In the genomic region with DNA sequence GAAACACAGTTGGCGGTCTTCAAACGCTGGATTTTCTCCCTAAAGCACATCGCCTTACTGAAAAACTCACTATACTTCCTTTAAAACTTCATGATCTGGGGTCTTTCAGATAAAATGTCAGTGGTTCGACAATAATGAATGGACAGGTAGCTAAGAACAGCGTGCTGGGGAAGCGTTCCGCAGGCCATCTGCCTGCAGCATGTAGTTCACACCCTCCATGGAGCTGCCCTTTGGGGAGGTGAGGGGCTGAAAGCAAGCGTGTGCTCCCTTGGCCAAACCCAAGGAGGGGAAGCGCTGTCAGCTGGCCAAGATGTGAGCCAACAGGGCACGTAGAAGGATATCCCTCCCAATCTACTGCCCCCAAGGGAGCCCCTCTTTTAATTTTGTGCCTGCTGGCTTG, we compare ENCODE assay signal across 1 cellular context.
TF ChIP-seq lines count a peak whose summit lies in the region.

No MANE protein-coding gene starts in this region.

TF ChIP-seq in K562, 482 proteins besides CTCF, POLR2A, EP300 and RAD21:
- TF ChIP-seq XRCC5 (IDR thresholded peaks at IDR 0.05; ENCODE audit: low read depth, low read length), result no peak
- no peak for TF ChIP-seq ASH1L (IDR thresholded peaks at IDR 0.05; ENCODE audit: borderline replicate concordance, low read depth, partially characterized antibody)
- TF ChIP-seq CHD1 (IDR thresholded peaks at IDR 0.05; ENCODE audit: low read length), result no peak
- TF ChIP-seq L3MBTL2 (IDR thresholded peaks at IDR 0.05), result peak; percentile 38; the same call in 1 of the 2 replicates
- no peak for TF ChIP-seq ZBTB49 (CRISPR knock-in tag; IDR thresholded peaks at IDR 0.05; ENCODE audit: borderline replicate concordance)
- TF ChIP-seq BCL6 (CRISPR knock-in tag; IDR thresholded peaks at IDR 0.05), result no peak
- TF ChIP-seq FOXM1 (IDR thresholded peaks at IDR 0.05; ENCODE audit: low read depth), result no peak
- TF ChIP-seq FOXM1 (CRISPR knock-in tag; IDR thresholded peaks at IDR 0.05; ENCODE audit: low read depth), result no peak
- TF ChIP-seq THRAP3 (IDR thresholded peaks at IDR 0.05; ENCODE audit: borderline replicate concordance), result no peak
- no peak for TF ChIP-seq RFX5 (IDR thresholded peaks at IDR 0.05; ENCODE audit: low read depth, low read length)
- no peak for TF ChIP-seq PTTG1 (tag; IDR thresholded peaks at IDR 0.05; ENCODE audit: low read depth)
- TF ChIP-seq ILF3 (IDR thresholded peaks at IDR 0.05; ENCODE audit: borderline replicate concordance), result no peak
- no peak for TF ChIP-seq ZNF778 (CRISPR knock-in tag; IDR thresholded peaks at IDR 0.05)
- TF ChIP-seq ZNF518B (CRISPR knock-in tag; IDR thresholded peaks at IDR 0.05), result no peak
- TF ChIP-seq, protein P1, sequence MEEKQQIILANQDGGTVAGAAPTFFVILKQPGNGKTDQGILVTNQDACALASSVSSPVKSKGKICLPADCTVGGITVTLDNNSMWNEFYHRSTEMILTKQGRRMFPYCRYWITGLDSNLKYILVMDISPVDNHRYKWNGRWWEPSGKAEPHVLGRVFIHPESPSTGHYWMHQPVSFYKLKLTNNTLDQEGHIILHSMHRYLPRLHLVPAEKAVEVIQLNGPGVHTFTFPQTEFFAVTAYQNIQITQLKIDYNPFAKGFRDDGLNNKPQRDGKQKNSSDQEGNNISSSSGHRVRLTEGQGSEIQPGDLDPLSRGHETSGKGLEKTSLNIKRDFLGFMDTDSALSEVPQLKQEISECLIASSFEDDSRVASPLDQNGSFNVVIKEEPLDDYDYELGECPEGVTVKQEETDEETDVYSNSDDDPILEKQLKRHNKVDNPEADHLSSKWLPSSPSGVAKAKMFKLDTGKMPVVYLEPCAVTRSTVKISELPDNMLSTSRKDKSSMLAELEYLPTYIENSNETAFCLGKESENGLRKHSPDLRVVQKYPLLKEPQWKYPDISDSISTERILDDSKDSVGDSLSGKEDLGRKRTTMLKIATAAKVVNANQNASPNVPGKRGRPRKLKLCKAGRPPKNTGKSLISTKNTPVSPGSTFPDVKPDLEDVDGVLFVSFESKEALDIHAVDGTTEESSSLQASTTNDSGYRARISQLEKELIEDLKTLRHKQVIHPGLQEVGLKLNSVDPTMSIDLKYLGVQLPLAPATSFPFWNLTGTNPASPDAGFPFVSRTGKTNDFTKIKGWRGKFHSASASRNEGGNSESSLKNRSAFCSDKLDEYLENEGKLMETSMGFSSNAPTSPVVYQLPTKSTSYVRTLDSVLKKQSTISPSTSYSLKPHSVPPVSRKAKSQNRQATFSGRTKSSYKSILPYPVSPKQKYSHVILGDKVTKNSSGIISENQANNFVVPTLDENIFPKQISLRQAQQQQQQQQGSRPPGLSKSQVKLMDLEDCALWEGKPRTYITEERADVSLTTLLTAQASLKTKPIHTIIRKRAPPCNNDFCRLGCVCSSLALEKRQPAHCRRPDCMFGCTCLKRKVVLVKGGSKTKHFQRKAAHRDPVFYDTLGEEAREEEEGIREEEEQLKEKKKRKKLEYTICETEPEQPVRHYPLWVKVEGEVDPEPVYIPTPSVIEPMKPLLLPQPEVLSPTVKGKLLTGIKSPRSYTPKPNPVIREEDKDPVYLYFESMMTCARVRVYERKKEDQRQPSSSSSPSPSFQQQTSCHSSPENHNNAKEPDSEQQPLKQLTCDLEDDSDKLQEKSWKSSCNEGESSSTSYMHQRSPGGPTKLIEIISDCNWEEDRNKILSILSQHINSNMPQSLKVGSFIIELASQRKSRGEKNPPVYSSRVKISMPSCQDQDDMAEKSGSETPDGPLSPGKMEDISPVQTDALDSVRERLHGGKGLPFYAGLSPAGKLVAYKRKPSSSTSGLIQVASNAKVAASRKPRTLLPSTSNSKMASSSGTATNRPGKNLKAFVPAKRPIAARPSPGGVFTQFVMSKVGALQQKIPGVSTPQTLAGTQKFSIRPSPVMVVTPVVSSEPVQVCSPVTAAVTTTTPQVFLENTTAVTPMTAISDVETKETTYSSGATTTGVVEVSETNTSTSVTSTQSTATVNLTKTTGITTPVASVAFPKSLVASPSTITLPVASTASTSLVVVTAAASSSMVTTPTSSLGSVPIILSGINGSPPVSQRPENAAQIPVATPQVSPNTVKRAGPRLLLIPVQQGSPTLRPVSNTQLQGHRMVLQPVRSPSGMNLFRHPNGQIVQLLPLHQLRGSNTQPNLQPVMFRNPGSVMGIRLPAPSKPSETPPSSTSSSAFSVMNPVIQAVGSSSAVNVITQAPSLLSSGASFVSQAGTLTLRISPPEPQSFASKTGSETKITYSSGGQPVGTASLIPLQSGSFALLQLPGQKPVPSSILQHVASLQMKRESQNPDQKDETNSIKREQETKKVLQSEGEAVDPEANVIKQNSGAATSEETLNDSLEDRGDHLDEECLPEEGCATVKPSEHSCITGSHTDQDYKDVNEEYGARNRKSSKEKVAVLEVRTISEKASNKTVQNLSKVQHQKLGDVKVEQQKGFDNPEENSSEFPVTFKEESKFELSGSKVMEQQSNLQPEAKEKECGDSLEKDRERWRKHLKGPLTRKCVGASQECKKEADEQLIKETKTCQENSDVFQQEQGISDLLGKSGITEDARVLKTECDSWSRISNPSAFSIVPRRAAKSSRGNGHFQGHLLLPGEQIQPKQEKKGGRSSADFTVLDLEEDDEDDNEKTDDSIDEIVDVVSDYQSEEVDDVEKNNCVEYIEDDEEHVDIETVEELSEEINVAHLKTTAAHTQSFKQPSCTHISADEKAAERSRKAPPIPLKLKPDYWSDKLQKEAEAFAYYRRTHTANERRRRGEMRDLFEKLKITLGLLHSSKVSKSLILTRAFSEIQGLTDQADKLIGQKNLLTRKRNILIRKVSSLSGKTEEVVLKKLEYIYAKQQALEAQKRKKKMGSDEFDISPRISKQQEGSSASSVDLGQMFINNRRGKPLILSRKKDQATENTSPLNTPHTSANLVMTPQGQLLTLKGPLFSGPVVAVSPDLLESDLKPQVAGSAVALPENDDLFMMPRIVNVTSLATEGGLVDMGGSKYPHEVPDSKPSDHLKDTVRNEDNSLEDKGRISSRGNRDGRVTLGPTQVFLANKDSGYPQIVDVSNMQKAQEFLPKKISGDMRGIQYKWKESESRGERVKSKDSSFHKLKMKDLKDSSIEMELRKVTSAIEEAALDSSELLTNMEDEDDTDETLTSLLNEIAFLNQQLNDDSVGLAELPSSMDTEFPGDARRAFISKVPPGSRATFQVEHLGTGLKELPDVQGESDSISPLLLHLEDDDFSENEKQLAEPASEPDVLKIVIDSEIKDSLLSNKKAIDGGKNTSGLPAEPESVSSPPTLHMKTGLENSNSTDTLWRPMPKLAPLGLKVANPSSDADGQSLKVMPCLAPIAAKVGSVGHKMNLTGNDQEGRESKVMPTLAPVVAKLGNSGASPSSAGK (IDR thresholded peaks at IDR 0.05), result peak; percentile 70
- TF ChIP-seq ZNF780A (CRISPR knock-in tag; IDR thresholded peaks at IDR 0.05), result no peak
- TF ChIP-seq, protein P2, sequence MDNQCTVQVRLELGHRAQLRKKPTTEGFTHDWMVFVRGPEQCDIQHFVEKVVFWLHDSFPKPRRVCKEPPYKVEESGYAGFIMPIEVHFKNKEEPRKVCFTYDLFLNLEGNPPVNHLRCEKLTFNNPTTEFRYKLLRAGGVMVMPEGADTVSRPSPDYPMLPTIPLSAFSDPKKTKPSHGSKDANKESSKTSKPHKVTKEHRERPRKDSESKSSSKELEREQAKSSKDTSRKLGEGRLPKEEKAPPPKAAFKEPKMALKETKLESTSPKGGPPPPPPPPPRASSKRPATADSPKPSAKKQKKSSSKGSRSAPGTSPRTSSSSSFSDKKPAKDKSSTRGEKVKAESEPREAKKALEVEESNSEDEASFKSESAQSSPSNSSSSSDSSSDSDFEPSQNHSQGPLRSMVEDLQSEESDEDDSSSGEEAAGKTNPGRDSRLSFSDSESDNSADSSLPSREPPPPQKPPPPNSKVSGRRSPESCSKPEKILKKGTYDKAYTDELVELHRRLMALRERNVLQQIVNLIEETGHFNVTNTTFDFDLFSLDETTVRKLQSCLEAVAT (IDR thresholded peaks at IDR 0.05), result no peak
- no peak for TF ChIP-seq SMARCA4 (IDR thresholded peaks at IDR 0.05)
